ENCODE assay signal across 1 cellular context in the genomic region with DNA sequence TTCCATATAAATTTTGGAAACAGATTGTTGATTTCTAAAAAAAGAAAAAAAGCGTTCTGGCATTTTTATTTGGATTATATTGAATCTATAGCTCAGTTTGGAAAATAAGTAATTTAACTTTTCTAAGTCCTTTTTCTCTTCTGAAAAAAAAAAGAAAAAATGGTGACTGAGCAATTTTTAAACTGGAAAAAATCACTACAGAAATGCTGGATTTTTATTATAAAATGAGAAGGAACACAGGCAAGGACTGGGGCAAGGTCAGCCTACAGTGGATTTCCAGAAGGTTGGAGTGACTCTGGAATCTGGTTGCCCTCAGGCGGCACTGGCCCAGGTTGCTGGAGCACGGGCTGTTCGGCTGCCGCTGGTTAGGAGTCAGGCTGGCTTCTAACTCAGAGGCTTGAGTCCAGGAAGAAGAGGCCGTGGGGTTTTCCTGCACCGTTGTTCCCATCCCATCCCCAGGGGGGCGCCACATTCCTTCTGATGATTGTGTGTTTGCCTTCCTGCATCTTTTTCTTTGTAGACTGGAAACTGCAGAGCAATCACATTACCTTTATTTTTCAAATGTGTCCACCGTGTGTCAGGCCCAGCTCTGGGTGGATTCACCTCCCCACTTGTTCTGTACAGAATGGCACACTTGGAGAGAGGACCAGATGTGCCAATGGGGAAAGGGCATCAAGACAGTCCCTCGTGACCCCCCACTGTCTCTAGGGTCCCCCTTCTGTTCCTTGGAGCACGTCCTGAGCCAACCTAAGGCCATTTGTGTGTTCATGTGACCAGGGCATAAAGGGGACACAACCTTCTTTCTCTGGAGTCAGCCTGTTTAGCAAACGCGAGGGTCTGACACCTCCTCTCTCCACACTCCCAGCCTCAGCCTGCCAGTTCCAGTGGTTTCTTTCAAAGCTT.
TF ChIP-seq lines count a peak whose summit lies in the region.

No MANE protein-coding gene starts in this region.

TF ChIP-seq in K562, 482 proteins besides CTCF, POLR2A, EP300 and RAD21 (continued from another document):
- TF ChIP-seq, protein P1, sequence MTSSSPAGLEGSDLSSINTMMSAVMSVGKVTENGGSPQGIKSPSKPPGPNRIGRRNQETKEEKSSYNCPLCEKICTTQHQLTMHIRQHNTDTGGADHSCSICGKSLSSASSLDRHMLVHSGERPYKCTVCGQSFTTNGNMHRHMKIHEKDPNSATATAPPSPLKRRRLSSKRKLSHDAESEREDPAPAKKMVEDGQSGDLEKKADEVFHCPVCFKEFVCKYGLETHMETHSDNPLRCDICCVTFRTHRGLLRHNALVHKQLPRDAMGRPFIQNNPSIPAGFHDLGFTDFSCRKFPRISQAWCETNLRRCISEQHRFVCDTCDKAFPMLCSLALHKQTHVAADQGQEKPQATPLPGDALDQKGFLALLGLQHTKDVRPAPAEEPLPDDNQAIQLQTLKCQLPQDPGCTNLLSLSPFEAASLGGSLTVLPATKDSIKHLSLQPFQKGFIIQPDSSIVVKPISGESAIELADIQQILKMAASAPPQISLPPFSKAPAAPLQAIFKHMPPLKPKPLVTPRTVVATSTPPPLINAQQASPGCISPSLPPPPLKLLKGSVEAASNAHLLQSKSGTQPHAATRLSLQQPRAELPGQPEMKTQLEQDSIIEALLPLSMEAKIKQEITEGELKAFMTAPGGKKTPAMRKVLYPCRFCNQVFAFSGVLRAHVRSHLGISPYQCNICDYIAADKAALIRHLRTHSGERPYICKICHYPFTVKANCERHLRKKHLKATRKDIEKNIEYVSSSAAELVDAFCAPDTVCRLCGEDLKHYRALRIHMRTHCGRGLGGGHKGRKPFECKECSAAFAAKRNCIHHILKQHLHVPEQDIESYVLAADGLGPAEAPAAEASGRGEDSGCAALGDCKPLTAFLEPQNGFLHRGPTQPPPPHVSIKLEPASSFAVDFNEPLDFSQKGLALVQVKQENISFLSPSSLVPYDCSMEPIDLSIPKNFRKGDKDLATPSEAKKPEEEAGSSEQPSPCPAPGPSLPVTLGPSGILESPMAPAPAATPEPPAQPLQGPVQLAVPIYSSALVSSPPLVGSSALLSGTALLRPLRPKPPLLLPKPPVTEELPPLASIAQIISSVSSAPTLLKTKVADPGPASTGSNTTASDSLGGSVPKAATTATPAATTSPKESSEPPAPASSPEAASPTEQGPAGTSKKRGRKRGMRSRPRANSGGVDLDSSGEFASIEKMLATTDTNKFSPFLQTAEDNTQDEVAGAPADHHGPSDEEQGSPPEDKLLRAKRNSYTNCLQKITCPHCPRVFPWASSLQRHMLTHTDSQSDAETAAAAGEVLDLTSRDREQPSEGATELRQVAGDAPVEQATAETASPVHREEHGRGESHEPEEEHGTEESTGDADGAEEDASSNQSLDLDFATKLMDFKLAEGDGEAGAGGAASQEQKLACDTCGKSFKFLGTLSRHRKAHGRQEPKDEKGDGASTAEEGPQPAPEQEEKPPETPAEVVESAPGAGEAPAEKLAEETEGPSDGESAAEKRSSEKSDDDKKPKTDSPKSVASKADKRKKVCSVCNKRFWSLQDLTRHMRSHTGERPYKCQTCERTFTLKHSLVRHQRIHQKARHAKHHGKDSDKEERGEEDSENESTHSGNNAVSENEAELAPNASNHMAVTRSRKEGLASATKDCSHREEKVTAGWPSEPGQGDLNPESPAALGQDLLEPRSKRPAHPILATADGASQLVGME (CRISPR knock-in tag; IDR thresholded peaks at IDR 0.05): no peak
- TF ChIP-seq, protein P2, sequence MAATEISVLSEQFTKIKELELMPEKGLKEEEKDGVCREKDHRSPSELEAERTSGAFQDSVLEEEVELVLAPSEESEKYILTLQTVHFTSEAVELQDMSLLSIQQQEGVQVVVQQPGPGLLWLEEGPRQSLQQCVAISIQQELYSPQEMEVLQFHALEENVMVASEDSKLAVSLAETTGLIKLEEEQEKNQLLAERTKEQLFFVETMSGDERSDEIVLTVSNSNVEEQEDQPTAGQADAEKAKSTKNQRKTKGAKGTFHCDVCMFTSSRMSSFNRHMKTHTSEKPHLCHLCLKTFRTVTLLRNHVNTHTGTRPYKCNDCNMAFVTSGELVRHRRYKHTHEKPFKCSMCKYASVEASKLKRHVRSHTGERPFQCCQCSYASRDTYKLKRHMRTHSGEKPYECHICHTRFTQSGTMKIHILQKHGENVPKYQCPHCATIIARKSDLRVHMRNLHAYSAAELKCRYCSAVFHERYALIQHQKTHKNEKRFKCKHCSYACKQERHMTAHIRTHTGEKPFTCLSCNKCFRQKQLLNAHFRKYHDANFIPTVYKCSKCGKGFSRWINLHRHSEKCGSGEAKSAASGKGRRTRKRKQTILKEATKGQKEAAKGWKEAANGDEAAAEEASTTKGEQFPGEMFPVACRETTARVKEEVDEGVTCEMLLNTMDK (IDR thresholded peaks at IDR 0.05; ENCODE audit: borderline replicate concordance, insufficient read depth, low read depth, low read length, poor library complexity, severe bottlenecking): peak; percentile 66
- TF ChIP-seq MAFG (tag; conservative IDR thresholded peaks at IDR 0.05): 0 out of 2 replicates have a peak, but pooled peaks have one; percentile 40
- TF ChIP-seq WHSC1 (IDR thresholded peaks at IDR 0.05; ENCODE audit: low read length): no peak
- no peak for TF ChIP-seq NFRKB (IDR thresholded peaks at IDR 0.05; ENCODE audit: low read depth)
- TF ChIP-seq TOE1 (IDR thresholded peaks at IDR 0.05; ENCODE audit: borderline replicate concordance): no peak
- no peak for TF ChIP-seq TOE1 (CRISPR knock-in tag; IDR thresholded peaks at IDR 0.05; ENCODE audit: borderline replicate concordance, low read depth)
- TF ChIP-seq, protein P3, sequence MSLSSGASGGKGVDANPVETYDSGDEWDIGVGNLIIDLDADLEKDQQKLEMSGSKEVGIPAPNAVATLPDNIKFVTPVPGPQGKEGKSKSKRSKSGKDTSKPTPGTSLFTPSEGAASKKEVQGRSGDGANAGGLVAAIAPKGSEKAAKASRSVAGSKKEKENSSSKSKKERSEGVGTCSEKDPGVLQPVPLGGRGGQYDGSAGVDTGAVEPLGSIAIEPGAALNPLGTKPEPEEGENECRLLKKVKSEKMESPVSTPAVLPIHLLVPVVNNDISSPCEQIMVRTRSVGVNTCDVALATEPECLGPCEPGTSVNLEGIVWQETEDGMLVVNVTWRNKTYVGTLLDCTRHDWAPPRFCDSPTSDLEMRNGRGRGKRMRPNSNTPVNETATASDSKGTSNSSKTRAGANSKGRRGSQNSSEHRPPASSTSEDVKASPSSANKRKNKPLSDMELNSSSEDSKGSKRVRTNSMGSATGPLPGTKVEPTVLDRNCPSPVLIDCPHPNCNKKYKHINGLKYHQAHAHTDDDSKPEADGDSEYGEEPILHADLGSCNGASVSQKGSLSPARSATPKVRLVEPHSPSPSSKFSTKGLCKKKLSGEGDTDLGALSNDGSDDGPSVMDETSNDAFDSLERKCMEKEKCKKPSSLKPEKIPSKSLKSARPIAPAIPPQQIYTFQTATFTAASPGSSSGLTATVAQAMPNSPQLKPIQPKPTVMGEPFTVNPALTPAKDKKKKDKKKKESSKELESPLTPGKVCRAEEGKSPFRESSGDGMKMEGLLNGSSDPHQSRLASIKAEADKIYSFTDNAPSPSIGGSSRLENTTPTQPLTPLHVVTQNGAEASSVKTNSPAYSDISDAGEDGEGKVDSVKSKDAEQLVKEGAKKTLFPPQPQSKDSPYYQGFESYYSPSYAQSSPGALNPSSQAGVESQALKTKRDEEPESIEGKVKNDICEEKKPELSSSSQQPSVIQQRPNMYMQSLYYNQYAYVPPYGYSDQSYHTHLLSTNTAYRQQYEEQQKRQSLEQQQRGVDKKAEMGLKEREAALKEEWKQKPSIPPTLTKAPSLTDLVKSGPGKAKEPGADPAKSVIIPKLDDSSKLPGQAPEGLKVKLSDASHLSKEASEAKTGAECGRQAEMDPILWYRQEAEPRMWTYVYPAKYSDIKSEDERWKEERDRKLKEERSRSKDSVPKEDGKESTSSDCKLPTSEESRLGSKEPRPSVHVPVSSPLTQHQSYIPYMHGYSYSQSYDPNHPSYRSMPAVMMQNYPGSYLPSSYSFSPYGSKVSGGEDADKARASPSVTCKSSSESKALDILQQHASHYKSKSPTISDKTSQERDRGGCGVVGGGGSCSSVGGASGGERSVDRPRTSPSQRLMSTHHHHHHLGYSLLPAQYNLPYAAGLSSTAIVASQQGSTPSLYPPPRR (CRISPR knock-in tag; IDR thresholded peaks at IDR 0.05; ENCODE audit: borderline replicate concordance): no peak
- TF ChIP-seq ASH1L (IDR thresholded peaks at IDR 0.05; ENCODE audit: borderline replicate concordance, low read depth, partially characterized antibody): no peak
- no peak for TF ChIP-seq ZNF444 (CRISPR knock-in tag; IDR thresholded peaks at IDR 0.05)
- TF ChIP-seq PTBP1 (IDR thresholded peaks at IDR 0.05; ENCODE audit: low read depth, low read length): no peak
- no peak for TF ChIP-seq TAF9B (IDR thresholded peaks at IDR 0.05; ENCODE audit: partially characterized antibody)
- TF ChIP-seq ZNF232 (CRISPR knock-in tag; IDR thresholded peaks at IDR 0.05): no peak
- no peak for TF ChIP-seq ELF4 (CRISPR knock-in tag; IDR thresholded peaks at IDR 0.05)
- no peak for TF ChIP-seq TCF7L2 (IDR thresholded peaks at IDR 0.05; ENCODE audit: low read depth, low read length)
- TF ChIP-seq FOXM1 (IDR thresholded peaks at IDR 0.05; ENCODE audit: low read depth): no peak
- no peak for TF ChIP-seq FOXM1 (CRISPR knock-in tag; IDR thresholded peaks at IDR 0.05; ENCODE audit: low read depth)
- TF ChIP-seq NR2C2 (CRISPR knock-in tag; IDR thresholded peaks at IDR 0.05): no peak
- no peak for TF ChIP-seq NR2C2 (tag; IDR thresholded peaks at IDR 0.05)
- no peak for TF ChIP-seq POLR2G (IDR thresholded peaks at IDR 0.05; ENCODE audit: low read depth, low read length)
- TF ChIP-seq ZNF24 (IDR thresholded peaks at IDR 0.05): no peak
- TF ChIP-seq ARID2 (IDR thresholded peaks at IDR 0.05): no peak
- no peak for TF ChIP-seq MIER1 (IDR thresholded peaks at IDR 0.05; ENCODE audit: low read depth)
- TF ChIP-seq PYGO2 (tag; IDR thresholded peaks at IDR 0.05): no peak
- TF ChIP-seq ZEB2 (IDR thresholded peaks at IDR 0.05): no peak
- TF ChIP-seq DPF2 (IDR thresholded peaks at IDR 0.05): no peak
- no peak for TF ChIP-seq ZNF41 (CRISPR knock-in tag; conservative IDR thresholded peaks at IDR 0.05)
- no peak for TF ChIP-seq ZNF77 (CRISPR knock-in tag; IDR thresholded peaks at IDR 0.05)
- peak; percentile 38; the same call in 1 of the 2 replicates for TF ChIP-seq SMC3 (conservative IDR thresholded peaks at IDR 0.05; ENCODE audit: insufficient read depth, low read depth, low read length)
- peak; percentile 38; the same call in 1 of the 2 replicates for TF ChIP-seq STAG1 (CRISPR knock-in tag; IDR thresholded peaks at IDR 0.05; ENCODE audit: borderline replicate concordance)
- TF ChIP-seq, protein P4, sequence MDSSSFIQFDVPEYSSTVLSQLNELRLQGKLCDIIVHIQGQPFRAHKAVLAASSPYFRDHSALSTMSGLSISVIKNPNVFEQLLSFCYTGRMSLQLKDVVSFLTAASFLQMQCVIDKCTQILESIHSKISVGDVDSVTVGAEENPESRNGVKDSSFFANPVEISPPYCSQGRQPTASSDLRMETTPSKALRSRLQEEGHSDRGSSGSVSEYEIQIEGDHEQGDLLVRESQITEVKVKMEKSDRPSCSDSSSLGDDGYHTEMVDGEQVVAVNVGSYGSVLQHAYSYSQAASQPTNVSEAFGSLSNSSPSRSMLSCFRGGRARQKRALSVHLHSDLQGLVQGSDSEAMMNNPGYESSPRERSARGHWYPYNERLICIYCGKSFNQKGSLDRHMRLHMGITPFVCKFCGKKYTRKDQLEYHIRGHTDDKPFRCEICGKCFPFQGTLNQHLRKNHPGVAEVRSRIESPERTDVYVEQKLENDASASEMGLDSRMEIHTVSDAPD (CRISPR knock-in tag; IDR thresholded peaks at IDR 0.05): no peak
- TF ChIP-seq, protein P5, sequence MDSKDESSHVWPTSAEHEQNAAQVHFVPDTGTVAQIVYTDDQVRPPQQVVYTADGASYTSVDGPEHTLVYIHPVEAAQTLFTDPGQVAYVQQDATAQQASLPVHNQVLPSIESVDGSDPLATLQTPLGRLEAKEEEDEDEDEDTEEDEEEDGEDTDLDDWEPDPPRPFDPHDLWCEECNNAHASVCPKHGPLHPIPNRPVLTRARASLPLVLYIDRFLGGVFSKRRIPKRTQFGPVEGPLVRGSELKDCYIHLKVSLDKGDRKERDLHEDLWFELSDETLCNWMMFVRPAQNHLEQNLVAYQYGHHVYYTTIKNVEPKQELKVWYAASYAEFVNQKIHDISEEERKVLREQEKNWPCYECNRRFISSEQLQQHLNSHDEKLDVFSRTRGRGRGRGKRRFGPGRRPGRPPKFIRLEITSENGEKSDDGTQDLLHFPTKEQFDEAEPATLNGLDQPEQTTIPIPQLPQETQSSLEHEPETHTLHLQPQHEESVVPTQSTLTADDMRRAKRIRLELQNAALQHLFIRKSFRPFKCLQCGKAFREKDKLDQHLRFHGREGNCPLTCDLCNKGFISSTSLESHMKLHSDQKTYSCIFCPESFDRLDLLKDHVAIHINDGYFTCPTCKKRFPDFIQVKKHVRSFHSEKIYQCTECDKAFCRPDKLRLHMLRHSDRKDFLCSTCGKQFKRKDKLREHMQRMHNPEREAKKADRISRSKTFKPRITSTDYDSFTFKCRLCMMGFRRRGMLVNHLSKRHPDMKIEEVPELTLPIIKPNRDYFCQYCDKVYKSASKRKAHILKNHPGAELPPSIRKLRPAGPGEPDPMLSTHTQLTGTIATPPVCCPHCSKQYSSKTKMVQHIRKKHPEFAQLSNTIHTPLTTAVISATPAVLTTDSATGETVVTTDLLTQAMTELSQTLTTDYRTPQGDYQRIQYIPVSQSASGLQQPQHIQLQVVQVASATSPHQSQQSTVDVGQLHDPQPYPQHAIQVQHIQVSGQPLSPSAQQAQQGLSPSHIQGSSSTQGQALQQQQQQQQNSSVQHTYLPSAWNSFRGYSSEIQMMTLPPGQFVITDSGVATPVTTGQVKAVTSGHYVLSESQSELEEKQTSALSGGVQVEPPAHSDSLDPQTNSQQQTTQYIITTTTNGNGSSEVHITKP (IDR thresholded peaks at IDR 0.05; ENCODE audit: partially characterized antibody): no peak
- no peak for TF ChIP-seq ZNF586 (CRISPR knock-in tag; conservative IDR thresholded peaks at IDR 0.05)
